In genomic region chr19:33177417-33177976, GRCh38 we compare ENCODE assay signal across 8 cellular contexts. TPM values are rescaled to one million over a fixed set of nuclear protein-coding genes. Genes with fewer than 3 reads are reported as not detected.
DNase-seq lines count a peak whose midpoint lies in the region; ATAC-seq and TF ChIP-seq lines count a peak whose summit lies in the region.

No MANE protein-coding gene starts in this region.

- peaks cover 8% of the 10 kb centered on the region; the same call in 1 of the 2 replicates for H3K79me2 ChIP-seq in OCI-LY7 (ENCODE audit: insufficient read depth, low read depth, low read length)

- peak overlapping the region; percentile 68; the same call in 1 of the 2 replicates for H2AFZ ChIP-seq in OCI-LY7 (ENCODE audit: low read length)

- peak; percentile 20 for ATAC-seq in HG02763 (IDR thresholded peaks at IDR 0.05; ENCODE audit: unreplicated experiment)
- ATAC-seq in GM19455 (IDR thresholded peaks at IDR 0.05; ENCODE audit: unreplicated experiment), result no peak

- no peaks in the 10 kb centered on the region for H3K36me3 ChIP-seq in OCI-LY7 (ENCODE audit: insufficient read depth, low read length)
- H3K36me3 ChIP-seq in mucosa of rectum (ENCODE audit: control insufficient read depth in 2 of 2, insufficient read depth in 2 of 2, low read length in 2 of 2), result no peaks in the 10 kb centered on the region

- POLR2A ChIA-PET in OCI-LY7 (lab: Charles Lee), result interaction anchor here (0.8 to 1.4 kb wide), 4 partner anchors 10 to 201 kb away, joined by 3 to 6 read pairs (median 3); no protein-coding TSS in a partner anchor

- intact Hi-C loops in OCI-LY7 (cut with micrococcal nuclease; ENCODE audit: unreplicated experiment), result loop anchor here (1.0 to 10.0 kb wide), 7 partner anchors 51 to 835 kb away; partner anchors contain the start of genes ANKRD27, CEBPA, FAAP24 and PDCD5

- H3K9me2 ChIP-seq in OCI-LY7 (ENCODE audit: insufficient read depth, low read length), result no peaks in the 10 kb centered on the region

- H3K4me3 ChIP-seq in OCI-LY7 (ENCODE audit: low read depth, low read length, poor library complexity, severe bottlenecking) (peak overlapping the region; percentile 85), mucosa of rectum (ENCODE audit: low read length in 2 of 2) (peak overlapping the region; percentile 85 to 96)

- H3K4me1 ChIP-seq in OCI-LY7 (ENCODE audit: insufficient read depth, low read length, poor library complexity, severe bottlenecking) (peaks cover 17% of the 10 kb centered on the region), mucosa of rectum (ENCODE audit: control insufficient read depth in 2 of 2, insufficient read depth in 2 of 2, low read length in 2 of 2) (peaks cover 14 to 17% of the 10 kb centered on the region in 2 donors)

- CTCF ChIA-PET in OCI-LY7 (lab: Charles Lee; ENCODE audit: unreplicated experiment), result interaction anchor here (1.1 kb wide), 1 partner anchor 52 kb away, joined by 3 read pairs; no protein-coding TSS in a partner anchor

- H3K27me3 ChIP-seq in mucosa of rectum (ENCODE audit: control insufficient read depth in 2 of 2, insufficient read depth in 2 of 2, low read length in 2 of 2), result no peaks in the 10 kb centered on the region

- peak in 3 of 4 experiments; percentile 68 to 85 (median 79) for DNase-seq in activated naive CD4-positive, alpha-beta T cell (lab: John Stamatoyannopoulos, UW)
- no peak for DNase-seq in activated naive CD4-positive, alpha-beta T cell treated with Interleukin-2 at 50 U/mL for 16 hours
- DNase-seq in OCI-LY7 (ENCODE audit: low spot score) (no peak), NCI-H1694 treated with DMSO at 0.1 percent for 48 hours (lab: John Stamatoyannopoulos, UW) (no peak)

- peak overlapping the region; percentile 51 for H3K27ac ChIP-seq in OCI-LY7 (ENCODE audit: low read depth, low read length, poor library complexity, severe bottlenecking)
- peak overlapping the region; percentile 89 for H3K27ac ChIP-seq in cingulate gyrus (ENCODE audit: low read depth, low read length)
- H3K27ac ChIP-seq in mucosa of rectum (ENCODE audit: low read depth in 2 of 2, low read length in 2 of 2), result peak overlapping the region; percentile 92 to 95

- no peaks in the 10 kb centered on the region for H4K20me1 ChIP-seq in OCI-LY7 (ENCODE audit: insufficient read depth, low read length)

- H3K9ac ChIP-seq in mucosa of rectum (ENCODE audit: low read depth in 1 of 2, low read length in 2 of 2), result peak overlapping the region; percentile 35 to 96

- no TSS peak for BruUV-seq in OCI-LY7 (replicated peaks; lab: Mats Ljungman, UMichigan)

- peak; percentile 52 for TF ChIP-seq CTCF in OCI-LY7 (conservative IDR thresholded peaks at IDR 0.05; ENCODE audit: low read length)

- peak overlapping the region; percentile 84 for H3K4me2 ChIP-seq in OCI-LY7 (ENCODE audit: low read length)

- no peaks in the 10 kb centered on the region for H3K9me3 ChIP-seq in OCI-LY7 (ENCODE audit: low read length)
- no peaks in the 10 kb centered on the region for H3K9me3 ChIP-seq in mucosa of rectum (ENCODE audit: control insufficient read depth in 2 of 2, low read length in 2 of 2)

RNA-seq across cellular contexts. Expression of gene LRP3, which starts 16.6 kb away (rescaled TPM):
- total RNA-seq in OCI-LY7 (2014; rRNA removed; shearing (Covaris generic)), result not detected in 2 replicates
- total RNA-seq in OCI-LY7 (2022), result not detected in 2 replicates

RNA-seq across cellular contexts. Expression of gene WDR88, which starts 45.6 kb away (rescaled TPM):
- total RNA-seq in OCI-LY7 (2014; rRNA removed; shearing (Covaris generic)), result 0.38 TPM in 1 of 2 replicates, not detected in the other
- total RNA-seq in OCI-LY7 (2022), result not detected in 2 replicates

RNA-seq across cellular contexts. Expression of gene SLC7A10, which starts 48.2 kb away (rescaled TPM):
- not detected in 2 replicates for total RNA-seq in OCI-LY7 (2014; rRNA removed; shearing (Covaris generic))
- total RNA-seq in OCI-LY7 (2022), result not detected in 2 replicates

Comparison
In these comparisons a context has a peak if more than half of its experiments do, and no peak if none do; other contexts are left out.
1. DNase-seq: peak in activated naive CD4-positive, alpha-beta T cell (3 of 4); none in activated naive CD4-positive, alpha-beta T cell treated with Interleukin-2 at 50 U/mL for 16 hours (single experiment), OCI-LY7 (single experiment) and NCI-H1694 treated with DMSO at 0.1 percent for 48 hours (single experiment).
2. Peak in every context shown above with its lines, with median percentiles within 50 percentile points of each other: H3K27ac ChIP-seq.